ENCODE assay signal across 27 cellular contexts in the genomic region with DNA sequence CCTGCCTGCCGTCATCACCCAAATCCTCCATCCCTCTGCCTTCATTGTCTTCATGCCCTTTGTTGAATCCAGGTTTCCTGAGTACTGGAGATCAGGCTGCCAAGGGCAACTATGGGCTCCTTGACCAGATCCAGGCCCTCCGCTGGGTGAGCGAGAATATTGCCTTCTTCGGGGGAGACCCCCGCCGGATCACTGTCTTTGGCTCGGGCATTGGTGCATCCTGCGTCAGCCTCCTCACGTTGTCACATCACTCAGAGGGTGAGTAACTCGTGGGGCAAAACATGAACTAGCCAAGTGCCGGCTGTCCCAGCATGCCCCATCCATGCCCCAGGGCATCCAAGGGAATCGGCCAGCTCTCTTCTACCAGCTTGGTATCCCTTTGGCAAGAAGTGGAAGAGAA. TPM values are rescaled to one million over a fixed set of nuclear protein-coding genes. Genes with fewer than 3 reads are reported as not detected.
"Had no signal": no experiment of that assay in that cellular context is flagged by ENCODE, and none has a peak within 500 bp of the region (broad histone marks: within the 10 kb centered on the region; RNA-seq: fewer than 3 reads in every experiment).

No MANE protein-coding gene starts in this region.

- H3K4me2 ChIP-seq: SK-N-SH had no signal

- H3K4me3 ChIP-seq: SJCRH30 had no signal

- H3K27me3 Mint-ChIP-seq: activated CD4-positive, alpha-beta memory T cell treated with anti-CD3 and anti-CD28 coated beads for 36 hours; activated CD4-positive, alpha-beta T cell treated with anti-CD3 and anti-CD28 coated beads, Interleukin-2, amount 10 ng/mL, durations not matched to agents 7 days and 5 days; activated naive CD8-positive, alpha-beta T cell had no signal

- H3K27ac ChIP-seq: SJCRH30, VCaP had no signal

- H3K36me3 ChIP-seq: SJCRH30 had no signal

- H3K9me3 Mint-ChIP-seq: activated CD4-positive, alpha-beta memory T cell treated with anti-CD3 and anti-CD28 coated beads for 36 hours; activated CD4-positive, alpha-beta T cell treated with anti-CD3 and anti-CD28 coated beads, Interleukin-2, amount 10 ng/mL, durations not matched to agents 7 days and 5 days; activated naive CD4-positive, alpha-beta T cell treated with anti-CD3 and anti-CD28 coated beads for 36 hours; activated T-cell treated with anti-CD3 and anti-CD28 coated beads, Interleukin-2, amount 50 U/mL, for 4 hours; IgD-negative memory B cell had no signal

- H3K27me3 ChIP-seq: SJCRH30 had no signal

- H3K4me1 ChIP-seq: SJCRH30 had no signal

- ATAC-seq: activated T-cell treated with anti-CD3 and anti-CD28 coated beads, Interleukin-2, amount 50 U/mL, for 4 hours; Panc1; Right ventricle myocardium inferior had no signal

- H3K27ac Mint-ChIP-seq: activated CD4-positive, alpha-beta memory T cell treated with anti-CD3 and anti-CD28 coated beads for 36 hours; activated CD4-positive, alpha-beta T cell treated with anti-CD3 and anti-CD28 coated beads, Interleukin-2, amount 10 ng/mL, durations not matched to agents 7 days and 5 days; activated naive CD4-positive, alpha-beta T cell treated with anti-CD3 and anti-CD28 coated beads for 36 hours; activated naive CD8-positive, alpha-beta T cell; IgD-negative memory B cell had no signal

- DNase-seq: activated CD4-positive, alpha-beta memory T cell treated with anti-CD3 and anti-CD28 coated beads for 36 hours; activated CD4-positive, alpha-beta T cell treated with anti-CD3 and anti-CD28 coated beads, Interleukin-2, amount 10 ng/mL, durations not matched to agents 7 days and 5 days; activated CD4-positive, CD25-positive, alpha-beta regulatory T cell; activated CD8-positive, alpha-beta memory T cell treated with anti-CD3 and anti-CD28 coated beads for 24 hours; activated gamma-delta T cell; activated naive CD4-positive, alpha-beta T cell treated with anti-CD3 and anti-CD28 coated beads for 36 hours; activated T-cell treated with anti-CD3 and anti-CD28 coated beads, Interleukin-2, amount 50 U/mL, for 4 hours; amygdala; KG1; MM.1S; NCI-H1105; NCI-H1436; NCI-H1694 treated with DMSO at 0.1 percent for 48 hours; NCI-H2029 treated with DMSO at 0.1 percent for 48 hours; NCI-H510A treated with DMSO at 0.1 percent for 48 hours; NCI-H69; NK-92 treated with Interleukin-12 subunit alpha and Interleukin-12 subunit beta, amount 100 ng/mL, for 24 hours; OCI-M1; RPMI8226; SJCRH30; SK-N-SH; T-helper 1 cell had no signal

- H3K9ac ChIP-seq: SK-N-SH had no signal

- H3K9me3 ChIP-seq: SJCRH30, SK-N-SH had no signal

- H3K4me3 Mint-ChIP-seq: activated CD4-positive, alpha-beta memory T cell treated with anti-CD3 and anti-CD28 coated beads for 36 hours; activated CD4-positive, alpha-beta T cell treated with anti-CD3 and anti-CD28 coated beads, Interleukin-2, amount 10 ng/mL, durations not matched to agents 7 days and 5 days; activated naive CD4-positive, alpha-beta T cell treated with anti-CD3 and anti-CD28 coated beads for 36 hours; activated naive CD8-positive, alpha-beta T cell; activated T-cell treated with anti-CD3 and anti-CD28 coated beads, Interleukin-2, amount 50 U/mL, for 4 hours; IgD-negative memory B cell had no signal

- H3K36me3 Mint-ChIP-seq: IgD-negative memory B cell had no signal

RNA-seq across cellular contexts. Expression of gene IL2RG, which starts 52.7 kb away (rescaled TPM):
- polyA plus RNA-seq: SK-N-SH had no signal

RNA-seq across cellular contexts. Expression of gene CXorf65, which starts 57.5 kb away (rescaled TPM):
- total RNA-seq: Right ventricle myocardium inferior had no signal
- polyA plus RNA-seq: SK-N-SH had no signal

RNA-seq across cellular contexts. Expression of gene GJB1, which starts 59.0 kb away (rescaled TPM):
- total RNA-seq: activated CD4-positive, alpha-beta memory T cell treated with anti-CD3 and anti-CD28 coated beads for 36 hours; activated CD4-positive, alpha-beta T cell treated with anti-CD3 and anti-CD28 coated beads, Interleukin-2, amount 10 ng/mL, durations not matched to agents 7 days and 5 days; activated naive CD4-positive, alpha-beta T cell treated with anti-CD3 and anti-CD28 coated beads for 36 hours; activated T-cell treated with anti-CD3 and anti-CD28 coated beads, Interleukin-2, amount 50 U/mL, for 4 hours; Right ventricle myocardium inferior had no signal
- polyA plus RNA-seq: IgD-negative memory B cell, SK-N-SH had no signal
